In genomic region chr3:125593991-125594574, GRCh38 we compare ENCODE assay signal across 8 cellular contexts. TPM values are rescaled to one million over a fixed set of nuclear protein-coding genes. Genes with fewer than 3 reads are reported as not detected.
A peak's percentile ranks its signal among the peaks of the same experiment; 100 is the strongest.
DNase-seq lines count a peak whose midpoint lies in the region; ATAC-seq, FAIRE-seq and TF ChIP-seq lines count a peak whose summit lies in the region.

No MANE protein-coding gene starts in this region.

- H3K4me1 Mint-ChIP-seq in activated naive CD8-positive, alpha-beta T cell treated with anti-CD3 and anti-CD28 coated beads, Interleukin-2, amount 10 ng/mL, durations not matched to agents 7 days and 5 days = peaks cover 21% of the 10 kb centered on the region

- no peak for ATAC-seq in activated naive CD8-positive, alpha-beta T cell treated with anti-CD3 and anti-CD28 coated beads, Interleukin-2, amount 10 ng/mL, durations not matched to agents 7 days and 5 days (ENCODE audit: low read depth)

- intact Hi-C loops in kidney (cut with DNase I) = no loop called here

- POLR2A ChIA-PET in activated naive CD8-positive, alpha-beta T cell treated with anti-CD3 and anti-CD28 coated beads, Interleukin-2, amount 10 ng/mL, durations not matched to agents 7 days and 5 days (lab: Charles Lee) = no interaction called here

- no peaks in the 10 kb centered on the region for H3K9me3 Mint-ChIP-seq in activated naive CD8-positive, alpha-beta T cell treated with anti-CD3 and anti-CD28 coated beads, Interleukin-2, amount 10 ng/mL, durations not matched to agents 7 days and 5 days

- H3K9ac ChIP-seq in BLaER1 (peak overlapping the region; percentile 97), HUES64 (ENCODE audit: low read depth, low read length) (peak overlapping the region; percentile 93), kidney (ENCODE audit: low read length in 2 of 2) (peak overlapping the region; percentile 7 to 34)

- TF ChIP-seq CTCF in kidney (IDR thresholded peaks at IDR 0.05; ENCODE audit: borderline replicate concordance, extremely low read depth, insufficient read depth) = no peak

- no peaks in the 10 kb centered on the region for H3K9me3 ChIP-seq in BLaER1
- no peaks in the 10 kb centered on the region for H3K9me3 ChIP-seq in HUES64 (ENCODE audit: insufficient read depth, low read depth, low read length)
- H3K9me3 ChIP-seq in kidney (ENCODE audit: control insufficient read depth in 1 of 2, low read length in 2 of 2) = no peaks in the 10 kb centered on the region

- peak overlapping the region; percentile 95 for H3K4me3 ChIP-seq in BLaER1
- peak overlapping the region; percentile 99 for H3K4me3 ChIP-seq in HUES64 (ENCODE audit: low read length)
- peak overlapping the region; percentile 85 to 93 for H3K4me3 ChIP-seq in kidney (ENCODE audit: low read length in 2 of 2)

- FAIRE-seq in kidney (lab: Jason Lieb, UNC) = no peak

- H3K27me3 ChIP-seq in BLaER1 (no peaks in the 10 kb centered on the region), HUES64 (ENCODE audit: insufficient read depth, low read length) (no peaks in the 10 kb centered on the region)

- H3K27ac Mint-ChIP-seq in activated naive CD8-positive, alpha-beta T cell treated with anti-CD3 and anti-CD28 coated beads, Interleukin-2, amount 10 ng/mL, durations not matched to agents 7 days and 5 days = peak overlapping the region; percentile 6

- H4K20me1 ChIP-seq in BLaER1 = peaks cover 48% of the 10 kb centered on the region

- H3K27me3 Mint-ChIP-seq in activated naive CD8-positive, alpha-beta T cell treated with anti-CD3 and anti-CD28 coated beads, Interleukin-2, amount 10 ng/mL, durations not matched to agents 7 days and 5 days = no peaks in the 10 kb centered on the region

- H3K36me3 ChIP-seq in BLaER1 = no peaks in the 10 kb centered on the region
- no peaks in the 10 kb centered on the region for H3K36me3 ChIP-seq in HUES64 (ENCODE audit: insufficient read depth, low read length)
- H3K36me3 ChIP-seq in kidney (ENCODE audit: control insufficient read depth in 1 of 2, insufficient read depth in 2 of 2, low read length in 2 of 2) = no peaks in the 10 kb centered on the region

- H3K4me1 ChIP-seq in BLaER1 (peaks cover 58% of the 10 kb centered on the region), HUES64 (ENCODE audit: insufficient read depth, low read length) (peaks cover 13% of the 10 kb centered on the region), kidney (ENCODE audit: control insufficient read depth in 1 of 2, insufficient read depth in 1 of 2, low read depth in 1 of 2, low read length in 2 of 2) (peaks cover 6 to 8% of the 10 kb centered on the region in 2 donors)

- H3K4me3 Mint-ChIP-seq in activated naive CD8-positive, alpha-beta T cell treated with anti-CD3 and anti-CD28 coated beads, Interleukin-2, amount 10 ng/mL, durations not matched to agents 7 days and 5 days = peak overlapping the region; percentile 95

- DNase-seq in activated naive CD8-positive, alpha-beta T cell treated with anti-CD3 and anti-CD28 coated beads, Interleukin-2, amount 10 ng/mL, durations not matched to agents 7 days and 5 days = no peak
- DNase-seq in kidney (no peak), superior temporal gyrus (ENCODE audit: extremely low spot score) (peak; percentile 27)
- no peak for DNase-seq in activated effector memory CD4-positive, alpha-beta T cell treated with anti-CD3 and anti-CD28 coated beads, Interleukin-2, amount 50 U/mL, for 16 hours
- DNase-seq in stimulated activated CD4-positive, alpha-beta T cell treated with anti-CD3 and anti-CD28 coated beads, Interleukin-12 subunit alpha, Interleukin-12 subunit beta, amount 100 ng/mL, for 4 hours = no peak
- no peak for DNase-seq in stimulated activated CD4-positive, alpha-beta T cell treated with anti-CD3 and anti-CD28 coated beads, Interleukin-15, amount 100 ng/mL, for 24 hours

- peaks cover 6% of the 10 kb centered on the region for H3K36me3 Mint-ChIP-seq in activated naive CD8-positive, alpha-beta T cell treated with anti-CD3 and anti-CD28 coated beads, Interleukin-2, amount 10 ng/mL, durations not matched to agents 7 days and 5 days

- H3K27ac ChIP-seq in BLaER1 (peak overlapping the region; percentile 92), HUES64 (ENCODE audit: low read depth, low read length) (no peak overlapping the region; the same call in 1 of the 2 replicates), kidney (ENCODE audit: low read depth in 2 of 2, low read length in 2 of 2) (peak overlapping the region; percentile 89 to 90)

- 7% methylated on average over 6 of the region's 6 CpGs for WGBS in HUES64

- peak overlapping the region; percentile 94 for H3K4me2 ChIP-seq in BLaER1

RNA-seq across cellular contexts. Expression of gene OSBPL11, which starts 1.2 kb away (rescaled TPM):
- 21.1 TPM for polyA plus RNA-seq in HUES64 (2013, experiment 1 of 2)
- polyA plus RNA-seq in HUES64 (2013, experiment 2 of 2) = 19.8 TPM
- 10 to 100 TPM; 12.2 to 12.8 TPM for total RNA-seq in activated naive CD8-positive, alpha-beta T cell treated with anti-CD3 and anti-CD28 coated beads, Interleukin-2, amount 10 ng/mL, durations not matched to agents 7 days and 5 days
- total RNA-seq in kidney = 16.1 TPM
- 5.0 TPM for polyA plus RNA-seq in kidney (ENCODE audit: insufficient read depth, low read depth, low replicate concordance)

Comparison
In these comparisons a context has a peak if more than half of its experiments do, and no peak if none do; other contexts are left out.
1. H3K9ac ChIP-seq: peak in every context shown above with its lines; median percentile 97 in BLaER1; 93 in HUES64; 20 in kidney.